13 cellular contexts compared by ENCODE assay signal in genomic region chrY:18044990-18045389, GRCh38. TPM values are rescaled to one million over a fixed set of nuclear protein-coding genes. Genes with fewer than 3 reads are reported as not detected.
"Had no signal": no experiment of that assay in that cellular context is flagged by ENCODE, and none has a peak within 500 bp of the region (broad histone marks: within the 10 kb centered on the region; RNA-seq: fewer than 3 reads in every experiment).

No MANE protein-coding gene starts in this region.

RNA-seq across cellular contexts. Expression of gene CDY2A, which starts 19.4 kb away (rescaled TPM):
- total RNA-seq: subcutaneous adipose tissue, suprapubic skin, temporal lobe, thoracic aorta, thyroid gland, tibial nerve, transverse colon, upper lobe of left lung, upper lobe of right lung, ureter, urinary bladder, uterus, vagina had no signal
